Comparison of ENCODE assay signal across 10 cellular contexts in the genomic region with DNA sequence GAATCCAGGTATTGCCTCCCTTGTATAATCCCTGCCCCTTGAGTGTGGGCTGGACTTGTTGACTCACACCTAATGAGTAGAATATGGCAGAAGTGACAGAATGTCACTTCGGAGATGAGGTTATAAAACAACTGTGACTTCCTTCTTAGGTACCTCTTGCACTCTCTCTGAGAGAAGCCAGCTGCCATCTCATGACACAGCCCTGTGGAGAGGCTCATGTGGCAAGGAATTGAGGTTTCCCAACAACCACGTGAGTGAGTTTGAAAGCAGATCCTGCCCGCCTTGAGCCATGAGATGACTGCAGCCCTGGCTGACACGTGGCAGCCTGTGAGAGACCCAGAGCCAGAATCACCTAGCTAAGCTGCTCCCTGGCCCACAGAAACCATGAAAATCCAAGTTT. TPM values are rescaled to one million over a fixed set of nuclear protein-coding genes. Genes with fewer than 3 reads are reported as not detected.
DNase-seq lines count a peak whose midpoint lies in the region; ATAC-seq and TF ChIP-seq lines count a peak whose summit lies in the region.
"Had no signal": no experiment of that assay in that cellular context is flagged by ENCODE, and none has a peak within 500 bp of the region (broad histone marks: within the 10 kb centered on the region; RNA-seq: fewer than 3 reads in every experiment).

No MANE protein-coding gene starts in this region.

- no CpG with 5 or more reads among the region's 4 CpGs for WGBS in mesendoderm (ENCODE audit: extremely low coverage, insufficient coverage, low lambda C conversion rate)

- no peak overlapping the region for H3K9ac ChIP-seq in mesendoderm (ENCODE audit: low read length)

- no peak overlapping the region for H2BK15ac ChIP-seq in mesendoderm (replicated peaks; ENCODE audit: low read depth)

- H3K27ac Mint-ChIP-seq in activated naive CD8-positive, alpha-beta T cell treated with anti-CD3 and anti-CD28 coated beads, Interleukin-2, amount 50 U/mL, for 24 hours, result no peak overlapping the region

- H3K27me3 ChIP-seq in HL-60 (ENCODE audit: insufficient read depth, poor library complexity, severe bottlenecking) (no peaks in the 10 kb centered on the region), mesendoderm (ENCODE audit: insufficient read depth, low read length, poor library complexity) (no peaks in the 10 kb centered on the region)

- H3K23ac ChIP-seq in mesendoderm (ENCODE audit: low read length), result no peak overlapping the region

- no peak overlapping the region for H3K56ac ChIP-seq in mesendoderm (ENCODE audit: low read length)

- H2AK5ac ChIP-seq in mesendoderm (ENCODE audit: low read length), result no peak overlapping the region

- H3K36me3 ChIP-seq in mesendoderm (ENCODE audit: control insufficient read depth, insufficient read depth, low read length), result no peaks in the 10 kb centered on the region

- H3K4me3 ChIP-seq in HL-60 (replicated peaks; ENCODE audit: insufficient read depth, low read length) (no peak overlapping the region), mesendoderm (ENCODE audit: low read length) (no peak overlapping the region)

- ATAC-seq in activated naive CD8-positive, alpha-beta T cell treated with anti-CD3 and anti-CD28 coated beads, Interleukin-2, amount 50 U/mL, for 24 hours, result peak; percentile 76
- ATAC-seq in HG02938 (IDR thresholded peaks at IDR 0.05; ENCODE audit: unreplicated experiment), result no peak
- ATAC-seq in HG02763 (IDR thresholded peaks at IDR 0.05; ENCODE audit: unreplicated experiment), result no peak

- no peaks in the 10 kb centered on the region for H3K4me1 ChIP-seq in mesendoderm (ENCODE audit: control insufficient read depth, low read depth, low read length)

- TF ChIP-seq CTCF in HL-60 (IDR thresholded peaks at IDR 0.05; ENCODE audit: insufficient read depth, low read length), result no peak

- peaks cover 1% of the 10 kb centered on the region for H3K4me1 Mint-ChIP-seq in activated naive CD8-positive, alpha-beta T cell treated with anti-CD3 and anti-CD28 coated beads, Interleukin-2, amount 50 U/mL, for 24 hours

- no peak overlapping the region for H3K4me3 Mint-ChIP-seq in activated naive CD8-positive, alpha-beta T cell treated with anti-CD3 and anti-CD28 coated beads, Interleukin-2, amount 50 U/mL, for 24 hours
- H3K4me3 Mint-ChIP-seq: naive B cell had no signal

- H3K9me3 Mint-ChIP-seq in activated naive CD8-positive, alpha-beta T cell treated with anti-CD3 and anti-CD28 coated beads, Interleukin-2, amount 50 U/mL, for 24 hours, result no peaks in the 10 kb centered on the region

- no peak overlapping the region for H3K4ac ChIP-seq in mesendoderm (ENCODE audit: low read depth, low read length)

- no peak overlapping the region for H3K4me2 ChIP-seq in mesendoderm (ENCODE audit: low read length)

- H3K79me1 ChIP-seq in mesendoderm (ENCODE audit: low read length), result no peaks in the 10 kb centered on the region

- H3K27ac ChIP-seq in HL-60 (replicated peaks), result peak overlapping the region; percentile 26; the same call in 1 of the 2 replicates
- no peak overlapping the region for H3K27ac ChIP-seq in mesendoderm (ENCODE audit: low read depth, low read length)

- no peak overlapping the region for H4K5ac ChIP-seq in mesendoderm (ENCODE audit: low read length)

- no peaks in the 10 kb centered on the region for H3K27me3 Mint-ChIP-seq in activated naive CD8-positive, alpha-beta T cell treated with anti-CD3 and anti-CD28 coated beads, Interleukin-2, amount 50 U/mL, for 24 hours

- no peak overlapping the region for H3K18ac ChIP-seq in mesendoderm (ENCODE audit: low read length)

- no peak overlapping the region for H2BK5ac ChIP-seq in mesendoderm (ENCODE audit: low read length)

- H4K8ac ChIP-seq in mesendoderm (ENCODE audit: low read depth, low read length), result no peak overlapping the region

- peak; percentile 16 for DNase-seq in Daoy (ENCODE audit: low read depth)
- peak; percentile 57 to 90 for DNase-seq in HL-60 (ENCODE audit: low read depth in 1 of 2, low spot score in 1 of 2)
- peak; percentile 3 for DNase-seq in activated naive CD8-positive, alpha-beta T cell treated with anti-CD3 and anti-CD28 coated beads, Interleukin-2, amount 50 U/mL, for 24 hours
- peak; percentile 0 for DNase-seq in mesendoderm
- DNase-seq in NCI-H526 (lab: John Stamatoyannopoulos, UW), result no peak
- no peak for DNase-seq in NCI-H526 treated with DMSO at 0.1 percent for 48 hours (lab: John Stamatoyannopoulos, UW)
- DNase-seq: naive B cell, NCI-H1436 had no signal

- H3K36me3 Mint-ChIP-seq in activated naive CD8-positive, alpha-beta T cell treated with anti-CD3 and anti-CD28 coated beads, Interleukin-2, amount 50 U/mL, for 24 hours (ENCODE audit: low read depth), result no peaks in the 10 kb centered on the region

- no peaks in the 10 kb centered on the region for H3K79me2 ChIP-seq in mesendoderm (ENCODE audit: control insufficient read depth, insufficient read depth, low read length)

- H2BK120ac ChIP-seq in mesendoderm (ENCODE audit: low read depth, low read length), result no peak overlapping the region

RNA-seq across cellular contexts. Expression of gene ASB11, which starts 13.5 kb away (rescaled TPM):
- not detected in 2 replicates for total RNA-seq in Daoy (2014; rRNA removed; shearing (Covaris generic))
- polyA plus RNA-seq in mesendoderm (2013, experiment 1 of 2), result not detected
- not detected for polyA plus RNA-seq in mesendoderm (2013, experiment 2 of 2)

RNA-seq across cellular contexts. Expression of gene ASB9, which starts 32.0 kb away (rescaled TPM):
- 4.5 and 4.8 TPM in 2 replicates for total RNA-seq in Daoy (2014; rRNA removed; shearing (Covaris generic))
- polyA plus RNA-seq in mesendoderm (2013, experiment 1 of 2), result 0.84 TPM
- polyA plus RNA-seq in mesendoderm (2013, experiment 2 of 2), result 0.52 TPM

RNA-seq across cellular contexts. Expression of gene PIGA, which starts 33.4 kb away (rescaled TPM):
- 11.7 and 22.3 TPM in 2 replicates for total RNA-seq in Daoy (2014; rRNA removed; shearing (Covaris generic))
- 8.6 TPM for polyA plus RNA-seq in mesendoderm (2013, experiment 1 of 2)
- 7.5 TPM for polyA plus RNA-seq in mesendoderm (2013, experiment 2 of 2)

Comparison
In these comparisons a context has a peak if more than half of its experiments do, and no peak if none do; other contexts are left out.
1. DNase-seq: peak in Daoy (single experiment), HL-60 (2 of 2), activated naive CD8-positive, alpha-beta T cell treated with anti-CD3 and anti-CD28 coated beads, Interleukin-2, amount 50 U/mL, for 24 hours (single experiment) and mesendoderm (single experiment); none in NCI-H526 (0 of 2) and NCI-H526 treated with DMSO at 0.1 percent for 48 hours (single experiment).